18 cellular contexts compared by ENCODE assay signal in the genomic region with DNA sequence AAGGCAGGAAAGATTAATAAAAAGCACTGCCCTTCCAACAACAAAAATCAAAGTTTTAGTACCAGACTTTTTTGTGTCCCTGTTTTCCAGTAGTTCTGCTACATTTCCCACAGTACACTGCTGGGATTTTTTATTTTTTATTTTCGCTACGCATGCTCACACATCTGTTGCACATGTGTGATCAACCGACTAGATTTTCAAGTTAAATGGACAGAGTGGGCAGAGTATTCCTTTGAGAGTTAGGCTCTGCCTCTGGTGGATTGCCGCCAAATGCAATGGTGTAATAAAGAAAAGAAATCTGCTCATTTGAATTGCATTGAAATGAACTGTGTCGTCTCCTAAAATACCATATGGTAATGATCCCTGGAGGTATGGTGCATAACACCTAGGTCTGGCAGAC.
DNase-seq lines count a peak whose midpoint lies in the region; ATAC-seq and TF ChIP-seq lines count a peak whose summit lies in the region.
"Had no signal": no experiment of that assay in that cellular context is flagged by ENCODE, and none has a peak within 500 bp of the region (broad histone marks: within the 10 kb centered on the region; RNA-seq: fewer than 3 reads in every experiment).

No MANE protein-coding gene starts in this region.

- DNase-seq in GM04504 (ENCODE audit: low read depth) (peak; percentile 72), astrocyte of the spinal cord (ENCODE audit: low read depth, low spot score) (peak; percentile 40), heart left ventricle (no peak), smooth muscle cell of the brain vasculature (ENCODE audit: low read depth, low spot score) (peak; percentile 23), posterior cingulate gyrus (no peak), T-helper 1 cell (no peak)
- DNase-seq in activated T-helper 1 cell treated with anti-CD3 and anti-CD28 coated beads, Interleukin-12 subunit alpha, Interleukin-12 subunit beta, Interleukin-2, Interleukin-4 antibody, amounts not matched to agents 30 ng/mL and 10 ng/mL and 1 ng/mL, durations not matched to agents 14 hours and 24 hours and 36 hours (ENCODE audit: low spot score) = no peak
- no peak for DNase-seq in stimulated activated CD4-positive, alpha-beta T cell treated with anti-CD3 and anti-CD28 coated beads, Interleukin-2, amount 100 ng/mL, for 24 hours
- DNase-seq: activated CD8-positive, alpha-beta T cell treated with anti-CD3 and anti-CD28 coated beads for 36 hours; CD8-positive, alpha-beta T cell; HCEC 1CT; NCI-H1092 treated with DMSO at 0.1 percent for 48 hours; NCI-H226; stimulated activated naive CD8-positive, alpha-beta T cell treated with anti-CD3 and anti-CD28 coated beads, Interleukin-15, amount 100 ng/mL, for 72 hours had no signal

- WGBS in heart left ventricle, 4 donors = 42 to 52% (median 47%) methylated on average over 5 of the region's 5 CpGs

- peak in 1 of 4 donors; percentile 42 for ATAC-seq in heart left ventricle
- ATAC-seq: activated CD8-positive, alpha-beta T cell treated with anti-CD3 and anti-CD28 coated beads for 36 hours; CD8-positive, alpha-beta T cell; esophagus mucosa; stimulated activated naive CD8-positive, alpha-beta T cell treated with anti-CD3 and anti-CD28 coated beads, Interleukin-15, amount 100 ng/mL, for 72 hours had no signal

- H3K4me3 ChIP-seq in astrocyte of the spinal cord (ENCODE audit: low read depth, low read length) = no peak overlapping the region
- H3K4me3 ChIP-seq in heart left ventricle = peak overlapping the region in 9 of 12 donors; percentile 6 to 35 (median 26)
- H3K4me3 ChIP-seq: smooth muscle cell had no signal

- no peaks in the 10 kb centered on the region for H3K4me1 Mint-ChIP-seq in activated T-helper 1 cell treated with anti-CD3 and anti-CD28 coated beads, Interleukin-12 subunit alpha, Interleukin-12 subunit beta, Interleukin-2, Interleukin-4 antibody, amounts not matched to agents 30 ng/mL and 10 ng/mL and 1 ng/mL, durations not matched to agents 14 hours and 24 hours and 36 hours (ENCODE audit: low read depth)
- H3K4me1 Mint-ChIP-seq: IgD-negative memory B cell had no signal

- no peak for TF ChIP-seq CTCF in astrocyte of the spinal cord (IDR thresholded peaks at IDR 0.05; ENCODE audit: low read depth, low read length)
- TF ChIP-seq CTCF in heart left ventricle (IDR thresholded peaks at IDR 0.05) = no peak

- no peaks in the 10 kb centered on the region for H3K36me3 Mint-ChIP-seq in activated T-helper 1 cell treated with anti-CD3 and anti-CD28 coated beads, Interleukin-12 subunit alpha, Interleukin-12 subunit beta, Interleukin-2, Interleukin-4 antibody, amounts not matched to agents 30 ng/mL and 10 ng/mL and 1 ng/mL, durations not matched to agents 14 hours and 24 hours and 36 hours (ENCODE audit: low read depth)
- H3K36me3 Mint-ChIP-seq: CD8-positive, alpha-beta T cell; IgD-negative memory B cell had no signal

- H3K27ac ChIP-seq in heart left ventricle = peak overlapping the region; percentile 44 to 93 (median 77)
- H3K27ac ChIP-seq: neutrophil had no signal

- no peak for TF ChIP-seq POLR2A in heart left ventricle (IDR thresholded peaks at IDR 0.05)

- no peaks in the 10 kb centered on the region for H3K9me3 Mint-ChIP-seq in activated T-helper 1 cell treated with anti-CD3 and anti-CD28 coated beads, Interleukin-12 subunit alpha, Interleukin-12 subunit beta, Interleukin-2, Interleukin-4 antibody, amounts not matched to agents 30 ng/mL and 10 ng/mL and 1 ng/mL, durations not matched to agents 14 hours and 24 hours and 36 hours
- H3K9me3 Mint-ChIP-seq: activated CD8-positive, alpha-beta T cell treated with anti-CD3 and anti-CD28 coated beads for 36 hours; CD8-positive, alpha-beta T cell; IgD-negative memory B cell; stimulated activated naive CD8-positive, alpha-beta T cell treated with anti-CD3 and anti-CD28 coated beads, Interleukin-15, amount 100 ng/mL, for 72 hours had no signal

- H3K27me3 Mint-ChIP-seq in activated T-helper 1 cell treated with anti-CD3 and anti-CD28 coated beads, Interleukin-12 subunit alpha, Interleukin-12 subunit beta, Interleukin-2, Interleukin-4 antibody, amounts not matched to agents 30 ng/mL and 10 ng/mL and 1 ng/mL, durations not matched to agents 14 hours and 24 hours and 36 hours (ENCODE audit: insufficient read depth) = no peaks in the 10 kb centered on the region
- H3K27me3 Mint-ChIP-seq: IgD-negative memory B cell had no signal

- H3K27ac Mint-ChIP-seq in activated T-helper 1 cell treated with anti-CD3 and anti-CD28 coated beads, Interleukin-12 subunit alpha, Interleukin-12 subunit beta, Interleukin-2, Interleukin-4 antibody, amounts not matched to agents 30 ng/mL and 10 ng/mL and 1 ng/mL, durations not matched to agents 14 hours and 24 hours and 36 hours = no peak overlapping the region
- H3K27ac Mint-ChIP-seq: activated CD8-positive, alpha-beta T cell treated with anti-CD3 and anti-CD28 coated beads for 36 hours; CD8-positive, alpha-beta T cell; IgD-negative memory B cell; stimulated activated naive CD8-positive, alpha-beta T cell treated with anti-CD3 and anti-CD28 coated beads, Interleukin-15, amount 100 ng/mL, for 72 hours had no signal

- in situ Hi-C loops in astrocyte of the spinal cord (cut with HindIII; ENCODE audit: low sequenced_read_pairs) = no loop called here

- no peaks in the 10 kb centered on the region for H3K27me3 ChIP-seq in heart left ventricle
- H3K27me3 ChIP-seq: neutrophil had no signal

- H3K4me3 Mint-ChIP-seq in activated T-helper 1 cell treated with anti-CD3 and anti-CD28 coated beads, Interleukin-12 subunit alpha, Interleukin-12 subunit beta, Interleukin-2, Interleukin-4 antibody, amounts not matched to agents 30 ng/mL and 10 ng/mL and 1 ng/mL, durations not matched to agents 14 hours and 24 hours and 36 hours = no peak overlapping the region
- H3K4me3 Mint-ChIP-seq: activated CD8-positive, alpha-beta T cell treated with anti-CD3 and anti-CD28 coated beads for 36 hours; CD8-positive, alpha-beta T cell; IgD-negative memory B cell; stimulated activated naive CD8-positive, alpha-beta T cell treated with anti-CD3 and anti-CD28 coated beads, Interleukin-15, amount 100 ng/mL, for 72 hours had no signal

- no peaks in the 10 kb centered on the region for H3K36me3 ChIP-seq in heart left ventricle
- H3K36me3 ChIP-seq: neutrophil had no signal

- intact Hi-C loops in heart left ventricle (cut with DNase I) (loop anchor here (2.0 to 10.0 kb wide), 11 partner anchors 226 to 499 kb away; partner anchors contain the start of genes MEOX2 (in 5 of the 10) and AGMO (in 1 of the 10)), posterior cingulate gyrus (cut with DNase I) (loop anchor here (10.0 kb wide), 1 partner anchor 869 kb away; no protein-coding TSS in a partner anchor)
- intact Hi-C loops in activated T-helper 1 cell treated with anti-CD3 and anti-CD28 coated beads, Interleukin-12 subunit alpha, Interleukin-12 subunit beta, Interleukin-2, Interleukin-4 antibody, amounts not matched to agents 30 ng/mL and 10 ng/mL and 1 ng/mL, durations not matched to agents 14 hours and 24 hours and 36 hours (cut with micrococcal nuclease) = no loop called here

- H3K9me3 ChIP-seq in heart left ventricle = no peaks in the 10 kb centered on the region
- H3K9me3 ChIP-seq: neutrophil had no signal

- H3K4me1 ChIP-seq in heart left ventricle = peaks cover 3 to 81% (median 44%) of the 10 kb centered on the region in 12 donors

Comparison
In these comparisons a context has a peak if more than half of its experiments do, and no peak if none do; other contexts are left out.
1. DNase-seq: peak in GM04504 (single experiment), astrocyte of the spinal cord (single experiment) and smooth muscle cell of the brain vasculature (single experiment); none in heart left ventricle (0 of 5), activated T-helper 1 cell treated with anti-CD3 and anti-CD28 coated beads, Interleukin-12 subunit alpha, Interleukin-12 subunit beta, Interleukin-2, Interleukin-4 antibody, amounts not matched to agents 30 ng/mL and 10 ng/mL and 1 ng/mL, durations not matched to agents 14 hours and 24 hours and 36 hours (single experiment), stimulated activated CD4-positive, alpha-beta T cell treated with anti-CD3 and anti-CD28 coated beads, Interleukin-2, amount 100 ng/mL, for 24 hours (0 of 2), posterior cingulate gyrus (0 of 10) and T-helper 1 cell (0 of 5).